1 cellular context compared by ENCODE assay signal in the genomic region with DNA sequence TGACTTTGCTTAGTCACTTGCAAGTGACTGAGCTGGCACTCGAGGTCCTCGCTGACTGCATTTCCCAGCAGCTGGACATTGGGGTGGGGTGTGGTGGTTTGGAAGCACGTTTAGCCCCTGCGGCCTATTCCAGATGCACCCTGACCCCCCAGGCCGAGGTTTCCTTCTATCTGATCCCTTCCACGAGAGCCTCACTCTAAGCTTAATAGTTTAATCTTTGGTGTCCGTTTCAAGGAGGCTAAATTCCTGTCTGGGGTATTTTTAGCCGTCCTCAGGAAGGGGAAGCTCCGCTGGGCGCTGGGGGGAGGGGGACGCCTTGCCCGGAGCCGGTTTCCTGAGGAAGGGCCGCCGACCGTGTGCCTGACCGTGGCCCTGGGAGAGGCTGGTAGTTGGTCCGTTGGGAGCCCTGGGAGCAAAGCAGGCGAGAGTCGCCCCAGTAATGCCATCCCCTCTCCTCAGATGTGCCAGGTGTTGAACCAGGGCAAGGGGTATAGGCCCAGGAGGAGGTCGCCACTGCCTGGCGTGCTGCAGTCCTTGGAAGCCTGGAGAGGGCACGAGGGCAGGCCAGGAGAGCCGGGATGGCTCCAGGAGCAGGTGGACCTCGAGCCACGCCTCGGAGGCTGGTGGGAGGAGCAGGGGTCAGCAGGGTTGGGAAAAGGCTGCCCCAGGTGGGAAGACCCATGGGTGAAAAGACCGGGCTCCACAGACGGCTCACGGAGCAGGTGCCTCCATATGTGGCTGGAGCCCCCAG.
TF ChIP-seq lines count a peak whose summit lies in the region.

No MANE protein-coding gene starts in this region.

TF ChIP-seq in IMR-90, 13 proteins besides CTCF, POLR2A, EP300 and RAD21 (continued from another document):
- TF ChIP-seq MAZ (IDR thresholded peaks at IDR 0.05; ENCODE audit: borderline replicate concordance, low read depth, low read length) = no peak
- TF ChIP-seq BHLHE40 (IDR thresholded peaks at IDR 0.05; ENCODE audit: low read depth, low read length) = no peak
- TF ChIP-seq SMC3 (IDR thresholded peaks at IDR 0.05; ENCODE audit: low read depth, low read length) = no peak
- TF ChIP-seq RFX5 (IDR thresholded peaks at IDR 0.05; ENCODE audit: low read depth, low read length) = no peak
- TF ChIP-seq, protein P1, sequence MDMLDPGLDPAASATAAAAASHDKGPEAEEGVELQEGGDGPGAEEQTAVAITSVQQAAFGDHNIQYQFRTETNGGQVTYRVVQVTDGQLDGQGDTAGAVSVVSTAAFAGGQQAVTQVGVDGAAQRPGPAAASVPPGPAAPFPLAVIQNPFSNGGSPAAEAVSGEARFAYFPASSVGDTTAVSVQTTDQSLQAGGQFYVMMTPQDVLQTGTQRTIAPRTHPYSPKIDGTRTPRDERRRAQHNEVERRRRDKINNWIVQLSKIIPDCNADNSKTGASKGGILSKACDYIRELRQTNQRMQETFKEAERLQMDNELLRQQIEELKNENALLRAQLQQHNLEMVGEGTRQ (IDR thresholded peaks at IDR 0.05; ENCODE audit: low read depth, low read length) = no peak
- TF ChIP-seq, protein P2, sequence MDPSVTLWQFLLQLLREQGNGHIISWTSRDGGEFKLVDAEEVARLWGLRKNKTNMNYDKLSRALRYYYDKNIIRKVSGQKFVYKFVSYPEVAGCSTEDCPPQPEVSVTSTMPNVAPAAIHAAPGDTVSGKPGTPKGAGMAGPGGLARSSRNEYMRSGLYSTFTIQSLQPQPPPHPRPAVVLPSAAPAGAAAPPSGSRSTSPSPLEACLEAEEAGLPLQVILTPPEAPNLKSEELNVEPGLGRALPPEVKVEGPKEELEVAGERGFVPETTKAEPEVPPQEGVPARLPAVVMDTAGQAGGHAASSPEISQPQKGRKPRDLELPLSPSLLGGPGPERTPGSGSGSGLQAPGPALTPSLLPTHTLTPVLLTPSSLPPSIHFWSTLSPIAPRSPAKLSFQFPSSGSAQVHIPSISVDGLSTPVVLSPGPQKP (IDR thresholded peaks at IDR 0.05; ENCODE audit: borderline replicate concordance, low read depth, low read length) = no peak
- TF ChIP-seq CEBPB (IDR thresholded peaks at IDR 0.05; ENCODE audit: low read depth, low read length) = no peak
